In genomic region chr12:14521822-14522221, GRCh38 we compare ENCODE assay signal across 38 cellular contexts. TPM values are rescaled to one million over a fixed set of nuclear protein-coding genes. Genes with fewer than 3 reads are reported as not detected.
DNase-seq lines count a peak whose midpoint lies in the region; ATAC-seq, FAIRE-seq and TF ChIP-seq lines count a peak whose summit lies in the region.
"Had no signal": no experiment of that assay in that cellular context is flagged by ENCODE, and none has a peak within 500 bp of the region (broad histone marks: within the 10 kb centered on the region; RNA-seq: fewer than 3 reads in every experiment).

No MANE protein-coding gene starts in this region.

- no peak for DNase-seq in HepG2 (ENCODE audit: low spot score)
- no peak for DNase-seq in right lobe of liver
- no peak for DNase-seq in K562 (ENCODE audit: extremely low read depth in 1 of 4, low spot score in 3 of 4)
- DNase-seq in Calu3, result no peak
- DNase-seq in OCI-M2 (lab: John Stamatoyannopoulos, UW; ENCODE audit: unreplicated experiment), result no peak
- DNase-seq in nephron progenitor cell, result no peak
- DNase-seq: 8988T; ACHN; AML-193; BE2C; C1 segment of cervical spinal cord; Caco-2; CD4-positive, alpha-beta memory T cell; CD4-positive, alpha-beta T cell; CD4-positive, CD25-positive, alpha-beta regulatory T cell; CD8-positive, alpha-beta memory T cell; CD8-positive, alpha-beta T cell; COR-L47; DMS 273 treated with DMSO at 0.1 percent for 48 hours; DMS153; DMS53; DMS79; DMS79 treated with DMSO at 0.1 percent for 48 hours; DND-41; EL had no signal

- FAIRE-seq in HepG2 (lab: Jason Lieb, UNC) (no peak), A204.1 (lab: Jason Lieb, UNC) (peak; percentile 32), K562 (lab: Jason Lieb, UNC) (no peak)
- FAIRE-seq: A549, D721Med had no signal

- H3K9me3 ChIP-seq in HepG2 (ENCODE audit: low read length), result peaks cover 18% of the 10 kb centered on the region
- peaks cover 0 to 7% (median 0%) of the 10 kb centered on the region in 4 donors for H3K9me3 ChIP-seq in right lobe of liver
- H3K9me3 ChIP-seq in HEK293 (ENCODE audit: control insufficient read depth, insufficient read depth, low read depth, low read length), result no peaks in the 10 kb centered on the region
- no peaks in the 10 kb centered on the region; the same call in none of the 2 replicates for H3K9me3 ChIP-seq in K562 (replicated peaks; ENCODE audit: control insufficient read depth, insufficient read depth, low read depth, low read length)
- H3K9me3 ChIP-seq: BE2C had no signal

- TF ChIP-seq POLR2A in HepG2 (IDR thresholded peaks at IDR 0.05; ENCODE audit: insufficient read depth in 1 of 2, low read depth in 2 of 2, low read length in 2 of 2) (no peak), right lobe of liver (IDR thresholded peaks at IDR 0.05) (no peak), K562 (conservative IDR thresholded peaks at IDR 0.05) (no peak)

- TF ChIP-seq EP300 in HepG2 (IDR thresholded peaks at IDR 0.05; ENCODE audit: low read depth in 2 of 2, low read length in 2 of 2) (no peak), HepG2 (CRISPR knock-in tag; IDR thresholded peaks at IDR 0.05; ENCODE audit: borderline replicate concordance) (no peak), K562 (IDR thresholded peaks at IDR 0.05; ENCODE audit: low read length) (no peak)

- H3K9ac ChIP-seq in HepG2 (ENCODE audit: insufficient read depth, low read depth, low read length) (no peak overlapping the region), K562 (ENCODE audit: insufficient read depth in 1 of 2, low read depth in 2 of 2, low read length in 2 of 2) (no peak overlapping the region)
- H3K9ac ChIP-seq: BLaER1; BLaER1 treated with 17β-estradiol and CSF1 and Interleukin-3, amounts not matched to agents 10 nM and 100 nM had no signal

- H3K4me3 ChIP-seq in HepG2 (replicated peaks in 1 of 3; ENCODE audit: insufficient read depth in 1 of 3, low read depth in 2 of 3, low read length in 3 of 3) (no peak overlapping the region), right lobe of liver (no peak overlapping the region), HEK293 (ENCODE audit: low read depth, low read length) (no peak overlapping the region), K562 (no peak overlapping the region)
- H3K4me3 ChIP-seq: A549; BLaER1; BLaER1 treated with 17β-estradiol and CSF1 and Interleukin-3, amounts not matched to agents 10 nM and 100 nM had no signal

- H4K20me1 ChIP-seq in HepG2 (ENCODE audit: insufficient read depth, low read length) (no peaks in the 10 kb centered on the region), K562 (replicated peaks; ENCODE audit: control insufficient read depth, insufficient read depth, low read length) (no peaks in the 10 kb centered on the region)
- H4K20me1 ChIP-seq: BLaER1; BLaER1 treated with 17β-estradiol and CSF1 and Interleukin-3, amounts not matched to agents 10 nM and 100 nM had no signal

- no peaks in the 10 kb centered on the region for H3K9me1 ChIP-seq in K562 (ENCODE audit: control insufficient read depth, insufficient read depth, low read length)

- no peak for TF ChIP-seq CTCF in HepG2 (CRISPR knock-in tag; IDR thresholded peaks at IDR 0.05)
- TF ChIP-seq CTCF in right lobe of liver (IDR thresholded peaks at IDR 0.05), result no peak
- no peak for TF ChIP-seq CTCF in HEK293 (tag by site-specific recombination; IDR thresholded peaks at IDR 0.05)
- TF ChIP-seq CTCF in K562 (IDR thresholded peaks at IDR 0.05 in 2 of 3, conservative IDR thresholded peaks at IDR 0.05 in 1 of 3; ENCODE audit: insufficient read depth in 2 of 3, low read depth in 1 of 3, low read length in 3 of 3), result no peak
- no peak for TF ChIP-seq CTCF in Calu3 (IDR thresholded peaks at IDR 0.05; ENCODE audit: unreplicated experiment)
- no peak for TF ChIP-seq CTCF in nephron progenitor cell (IDR thresholded peaks at IDR 0.05)

- H3K79me2 ChIP-seq in HepG2 (ENCODE audit: insufficient read depth, low read length), result no peaks in the 10 kb centered on the region
- no peaks in the 10 kb centered on the region for H3K79me2 ChIP-seq in K562 (ENCODE audit: control insufficient read depth, insufficient read depth, low read length)

- no peak overlapping the region for H3K4me2 ChIP-seq in HepG2 (ENCODE audit: low read depth, low read length)
- H3K4me2 ChIP-seq in K562 (ENCODE audit: insufficient read depth, low read length), result no peak overlapping the region
- H3K4me2 ChIP-seq: A549; BLaER1; BLaER1 treated with 17β-estradiol and CSF1 and Interleukin-3, amounts not matched to agents 10 nM and 100 nM had no signal

- H3K27me3 Mint-ChIP-seq in Calu3 (ENCODE audit: unreplicated experiment) (no peaks in the 10 kb centered on the region), nephron progenitor cell (ENCODE audit: low read depth, poor library complexity) (peaks cover 4% of the 10 kb centered on the region)
- H3K27me3 Mint-ChIP-seq: B cell; CD4-positive, alpha-beta T cell had no signal

- H3K4me1 ChIP-seq in HepG2 (ENCODE audit: insufficient read depth, low read length) (no peaks in the 10 kb centered on the region), right lobe of liver (no peaks in the 10 kb centered on the region), HEK293 (ENCODE audit: control insufficient read depth, insufficient read depth, low read length) (no peaks in the 10 kb centered on the region), K562 (replicated peaks in 1 of 2; ENCODE audit: control insufficient read depth in 2 of 2, insufficient read depth in 2 of 2, low read length in 2 of 2) (no peaks in the 10 kb centered on the region)
- H3K4me1 ChIP-seq: A549; BE2C; BLaER1; BLaER1 treated with 17β-estradiol and CSF1 and Interleukin-3, amounts not matched to agents 10 nM and 100 nM; Caco-2 had no signal

- no peak for ATAC-seq in HepG2
- no peak for ATAC-seq in right lobe of liver
- no peak for ATAC-seq in K562
- ATAC-seq: A549; CD8-positive, alpha-beta T cell had no signal

- H3K27ac Mint-ChIP-seq in Calu3 (ENCODE audit: unreplicated experiment) (no peak overlapping the region), nephron progenitor cell (no peak overlapping the region)
- H3K27ac Mint-ChIP-seq: B cell; CD4-positive, alpha-beta memory T cell; CD4-positive, alpha-beta T cell; CD4-positive, CD25-positive, alpha-beta regulatory T cell; CD8-positive, alpha-beta T cell had no signal

- BruUV-seq in HepG2 (replicated peaks; lab: Mats Ljungman, UMichigan) (no TSS peak), K562 (replicated peaks; lab: Mats Ljungman, UMichigan) (no TSS peak), Calu3 (replicated peaks; lab: Mats Ljungman, UMichigan) (no TSS peak)

- no peaks in the 10 kb centered on the region for H3K4me1 Mint-ChIP-seq in Calu3 (ENCODE audit: low read depth, unreplicated experiment)
- H3K4me1 Mint-ChIP-seq in nephron progenitor cell, result peaks cover 6% of the 10 kb centered on the region
- H3K4me1 Mint-ChIP-seq: B cell; CD4-positive, alpha-beta memory T cell; CD4-positive, CD25-positive, alpha-beta regulatory T cell; CD8-positive, alpha-beta memory T cell had no signal

- H3K27me3 ChIP-seq in HepG2 (ENCODE audit: control insufficient read depth in 1 of 2, insufficient read depth in 2 of 2, low read length in 2 of 2), result no peaks in the 10 kb centered on the region; a peak in 1 of 5 replicates
- no peaks in the 10 kb centered on the region for H3K27me3 ChIP-seq in right lobe of liver
- H3K27me3 ChIP-seq in K562 (ENCODE audit: control insufficient read depth in 2 of 2, insufficient read depth in 2 of 2, low read length in 2 of 2), result no peaks in the 10 kb centered on the region
- H3K27me3 ChIP-seq: BE2C; BLaER1; BLaER1 treated with 17β-estradiol and CSF1 and Interleukin-3, amounts not matched to agents 10 nM and 100 nM had no signal

- POLR2A ChIA-PET in HepG2 (lab: Yijun Ruan, JAX), result no interaction called here
- POLR2A ChIA-PET in HEK293 (lab: Yijun Ruan, JAX), result no interaction called here
- POLR2A ChIA-PET in K562 (lab: Yijun Ruan, JAX), result no interaction called here

- H3K36me3 ChIP-seq in HepG2 (replicated peaks in 1 of 2; ENCODE audit: control insufficient read depth in 1 of 2, insufficient read depth in 2 of 2, low read length in 2 of 2), result no peaks in the 10 kb centered on the region
- H3K36me3 ChIP-seq in right lobe of liver, result peaks cover 0 to 2% (median 0%) of the 10 kb centered on the region in 4 donors
- no peaks in the 10 kb centered on the region for H3K36me3 ChIP-seq in HEK293 (ENCODE audit: control insufficient read depth in 2 of 2, insufficient read depth in 1 of 2, low read length in 2 of 2)
- H3K36me3 ChIP-seq in K562 (ENCODE audit: control insufficient read depth, insufficient read depth, low read length), result no peaks in the 10 kb centered on the region
- H3K36me3 ChIP-seq: BE2C; BLaER1; BLaER1 treated with 17β-estradiol and CSF1 and Interleukin-3, amounts not matched to agents 10 nM and 100 nM had no signal

- H3K9me3 Mint-ChIP-seq in Calu3 (ENCODE audit: low read depth, unreplicated experiment) (peaks cover 14% of the 10 kb centered on the region), nephron progenitor cell (peaks cover 55% of the 10 kb centered on the region)

- no peak for TF ChIP-seq RAD21 in HepG2 (CRISPR knock-in tag; IDR thresholded peaks at IDR 0.05)
- TF ChIP-seq RAD21 in K562 (CRISPR knock-in tag; conservative IDR thresholded peaks at IDR 0.05 in 1 of 2, IDR thresholded peaks at IDR 0.05 in 1 of 2), result no peak

- CTCF ChIA-PET in HepG2 (lab: Yijun Ruan, JAX; ENCODE audit: low intra/inter-chr PET ratio, low total read pairs), result no interaction called here
- CTCF ChIA-PET in HEK293 (lab: Yijun Ruan, JAX), result no interaction called here
- CTCF ChIA-PET in K562 (lab: Yijun Ruan, JAX; ENCODE audit: low intra/inter-chr PET ratio), result no interaction called here
- CTCF ChIA-PET in Calu3 (lab: Charles Lee), result interaction anchor here (0.6 kb wide), 1 partner anchor 270 kb away, joined by 3 read pairs; no protein-coding TSS in a partner anchor

- intact Hi-C loops in HepG2 (cut with micrococcal nuclease; ENCODE audit: unreplicated experiment) (no loop called here), right lobe of liver (cut with DNase I) (no loop called here), K562 (cut with micrococcal nuclease) (no loop called here), Calu3 (cut with micrococcal nuclease; ENCODE audit: unreplicated experiment) (no loop called here)

- H3K36me3 Mint-ChIP-seq in Calu3 (ENCODE audit: insufficient read depth, unreplicated experiment) (peaks cover 23% of the 10 kb centered on the region), nephron progenitor cell (ENCODE audit: low read depth) (peaks cover 61% of the 10 kb centered on the region)
- H3K36me3 Mint-ChIP-seq: CD4-positive, CD25-positive, alpha-beta regulatory T cell had no signal

- no peak overlapping the region for H3K4me3 Mint-ChIP-seq in Calu3 (ENCODE audit: low read depth, unreplicated experiment)
- H3K4me3 Mint-ChIP-seq in nephron progenitor cell, result no peak overlapping the region
- H3K4me3 Mint-ChIP-seq: B cell; CD14-positive monocyte; CD4-positive, alpha-beta T cell; CD4-positive, CD25-positive, alpha-beta regulatory T cell; CD8-positive, alpha-beta memory T cell; CD8-positive, alpha-beta T cell had no signal

- H3K27ac ChIP-seq in HepG2 (ENCODE audit: extremely low read length, insufficient read depth, low read length) (no peak overlapping the region), right lobe of liver (no peak overlapping the region), HEK293 (ENCODE audit: extremely low read depth, low read depth, low read length) (no peak overlapping the region), K562 (ENCODE audit: extremely low read depth, low read depth, low read length) (no peak overlapping the region)
- H3K27ac ChIP-seq: 22Rv1; A549; BLaER1; BLaER1 treated with 17β-estradiol and CSF1 and Interleukin-3, amounts not matched to agents 10 nM and 100 nM; C4-2B had no signal

- H2AFZ ChIP-seq in HepG2 (ENCODE audit: low read length) (no peak overlapping the region), K562 (ENCODE audit: low read depth, low read length) (no peak overlapping the region)

- in situ Hi-C loops in HepG2 (cut with HindIII; ENCODE audit: extremely low pct_ligation_motif_present, low pct_unique_long_range_greater_than_20kb), result no loop called here
- in situ Hi-C loops in K562 (cut with MboI), result no loop called here

RNA-seq across cellular contexts. Expression of gene PLBD1, which starts 45.9 kb away (rescaled TPM):
- total RNA-seq in HepG2 (2016; rRNA removed; fragmentation: Illumina TruSeq; extraction: Trizol) (not detected in 2 replicates), right lobe of liver (1 to 10 TPM; 1.7 to 7.2 (median 3.5) TPM), K562 (2014; rRNA removed) (18.4 and 20.2 TPM in 2 replicates), K562 (2014; rRNA removed; fragmentation: Illumina TruSeq; extraction: Trizol) (23.4 and 24.6 TPM in 2 replicates), K562 (2015; rRNA removed; fragmentation: Illumina TruSeq; extraction: Trizol) (27.5 and 31.0 TPM in 2 replicates), K562 (2021) (15.9 and 16.4 TPM in 2 replicates), Calu3 (2022) (75.3 and 98.1 TPM in 2 replicates)
- total RNA-seq in HepG2 (2016; cell fraction: cytosol; rRNA removed; fragmentation: Illumina TruSeq; extraction: Trizol; ENCODE audit: low read depth), result not detected in 2 replicates
- total RNA-seq in HepG2 (2016; cell fraction: insoluble cytoplasmic fraction; rRNA removed; fragmentation: Illumina TruSeq; extraction: Trizol), result not detected in 2 replicates
- total RNA-seq in HepG2 (2016; cell fraction: membrane; rRNA removed; fragmentation: Illumina TruSeq; extraction: Trizol), result not detected in 2 replicates
- total RNA-seq in HepG2 (2016; cell fraction: nucleus; rRNA removed; fragmentation: Illumina TruSeq; extraction: Trizol), result not detected in 2 replicates
- polyA plus RNA-seq in HepG2 (2011; rRNA removed) (not detected in 2 replicates), K562 (2011; rRNA removed) (27.0 and 37.0 TPM in 2 replicates), K562 (2014; fragmentation: Illumina TruSeq; extraction: Trizol) (19.6 and 26.3 TPM in 2 replicates), K562 (2014; fragmentation: Nextera tagmentation; extraction: Ambion mirVana) (1 to 10 TPM; 7.1 to 8.5 TPM), K562 (2014; rRNA removed) (20.6 and 23.3 TPM in 2 replicates)
- polyA plus RNA-seq in HepG2 (2011; cell fraction: cytosol; rRNA removed), result not detected in 2 replicates
- polyA plus RNA-seq in HepG2 (2011; cell fraction: nucleus; rRNA removed), result not detected in 2 replicates
- polyA plus RNA-seq in HepG2 (2012), result not detected in 2 replicates
- not detected in 2 replicates for polyA plus RNA-seq in HepG2 (2016; cell fraction: cytosol; fragmentation: Illumina TruSeq; extraction: Trizol; ENCODE audit: low read depth)
- not detected in 2 replicates for polyA plus RNA-seq in HepG2 (2016; cell fraction: insoluble cytoplasmic fraction; fragmentation: Illumina TruSeq; extraction: Trizol; ENCODE audit: low read depth)
- polyA plus RNA-seq in HepG2 (2016; cell fraction: membrane; fragmentation: Illumina TruSeq; extraction: Trizol; ENCODE audit: low read depth), result not detected in 2 replicates
- polyA plus RNA-seq in HepG2 (2016; cell fraction: nucleus; fragmentation: Illumina TruSeq; extraction: Trizol; ENCODE audit: insufficient read depth, low read depth), result not detected in 2 replicates
- polyA minus RNA-seq in HepG2 (2011; rRNA and poly(A)+ RNA removed; ENCODE audit: low replicate concordance), result not detected in 2 replicates
- not detected in 2 replicates for polyA minus RNA-seq in HepG2 (2011; cell fraction: cytosol; rRNA and poly(A)+ RNA removed)
- polyA minus RNA-seq in HepG2 (2011; cell fraction: nucleus; rRNA and poly(A)+ RNA removed), result not detected in 2 replicates
- 35.2 and 42.5 TPM in 2 replicates for total RNA-seq in K562 (2011; cell fraction: chromatin; rRNA removed; ENCODE audit: low replicate concordance)
- total RNA-seq in K562 (2011; cell fraction: nucleolus; rRNA removed), result 27.8 and 32.9 TPM in 2 replicates
- total RNA-seq in K562 (2011; cell fraction: nucleoplasm; rRNA removed), result 31.0 and 41.1 TPM in 2 replicates
- polyA plus RNA-seq in K562 (2011; cell fraction: cytosol; rRNA removed), result 13.8 and 17.6 TPM in 2 replicates
- 5.5 and 9.9 TPM in 2 replicates for polyA plus RNA-seq in K562 (2011; cell fraction: nucleus; rRNA removed)
- polyA plus RNA-seq in K562 (2012), result 17.3 and 18.3 TPM in 2 replicates
- 30.5 and 35.7 TPM in 2 replicates for polyA minus RNA-seq in K562 (2011; rRNA and poly(A)+ RNA removed)
- polyA minus RNA-seq in K562 (2011; cell fraction: cytosol; rRNA and poly(A)+ RNA removed), result 8.2 and 12.9 TPM in 2 replicates
- polyA minus RNA-seq in K562 (2011; cell fraction: nucleus; rRNA and poly(A)+ RNA removed), result 5.8 and 16.7 TPM in 2 replicates
- total RNA-seq: A172; A673; CD4-positive, CD25-positive, alpha-beta regulatory T cell; CD8-positive, alpha-beta T cell; G401 had no signal
- polyA plus RNA-seq: CD8-positive, alpha-beta memory T cell had no signal
